ENCODE assay signal across 9 cellular contexts in genomic region chr4:87985097-87985886, GRCh38. TPM values are rescaled to one million over a fixed set of nuclear protein-coding genes. Genes with fewer than 3 reads are reported as not detected.
DNase-seq lines count a peak whose midpoint lies in the region; ATAC-seq, FAIRE-seq and TF ChIP-seq lines count a peak whose summit lies in the region.
"Had no signal": no experiment of that assay in that cellular context is flagged by ENCODE, and none has a peak within 500 bp of the region (broad histone marks: within the 10 kb centered on the region; RNA-seq: fewer than 3 reads in every experiment).

No MANE protein-coding gene starts in this region.

- H3K4me1 Mint-ChIP-seq in astrocyte (ENCODE audit: low read depth, unreplicated experiment): peaks cover 5% of the 10 kb centered on the region

- H3K4me1 ChIP-seq in astrocyte (ENCODE audit: insufficient read depth, low read length): no peaks in the 10 kb centered on the region
- H3K4me1 ChIP-seq in spleen: no peaks in the 10 kb centered on the region

- H3K27ac Mint-ChIP-seq in astrocyte (ENCODE audit: unreplicated experiment): no peak overlapping the region

- H4K20me1 ChIP-seq in astrocyte (ENCODE audit: insufficient read depth, low read length): no peaks in the 10 kb centered on the region

- H3K27me3 Mint-ChIP-seq in astrocyte (ENCODE audit: low read depth, unreplicated experiment): no peaks in the 10 kb centered on the region

- no peaks in the 10 kb centered on the region for H3K9me3 Mint-ChIP-seq in astrocyte (ENCODE audit: unreplicated experiment)

- no peak overlapping the region for H3K4me3 Mint-ChIP-seq in astrocyte (ENCODE audit: unreplicated experiment)

- H3K36me3 Mint-ChIP-seq in astrocyte (ENCODE audit: low read depth, unreplicated experiment): peaks cover 4% of the 10 kb centered on the region

- H3K79me2 ChIP-seq in astrocyte (ENCODE audit: insufficient read depth, low read length): no peaks in the 10 kb centered on the region

- H3K27ac ChIP-seq in astrocyte (ENCODE audit: low read depth, low read length): no peak overlapping the region
- no peak overlapping the region for H3K27ac ChIP-seq in spleen

- TF ChIP-seq CTCF in astrocyte (IDR thresholded peaks at IDR 0.05; ENCODE audit: insufficient read depth, low read depth, low read length): peak; percentile 46
- peak in 8 of 11 experiments; percentile 9 to 60 (median 40) for TF ChIP-seq CTCF in spleen (IDR thresholded peaks at IDR 0.05 in 8 of 11, conservative IDR thresholded peaks at IDR 0.05 in 3 of 11)

- no peak overlapping the region for H3K4me2 ChIP-seq in astrocyte (ENCODE audit: low read length)

- no peaks in the 10 kb centered on the region for H3K9me3 ChIP-seq in astrocyte (ENCODE audit: insufficient read depth, low read depth, low read length)
- H3K9me3 ChIP-seq in spleen: no peaks in the 10 kb centered on the region

- 0 to 5% (median 0%) methylated on average over 1 of the region's 1 CpG for WGBS in spleen, 5 donors

- H2AFZ ChIP-seq in astrocyte (ENCODE audit: low read depth, low read length): no peak overlapping the region

- H3K4me3 ChIP-seq in astrocyte (ENCODE audit: insufficient read depth, low read depth, low read length): no peak overlapping the region
- H3K4me3 ChIP-seq in spleen: no peak overlapping the region

- FAIRE-seq in astrocyte (lab: Jason Lieb, UNC): no peak

- intact Hi-C loops in spleen (cut with DNase I; ENCODE audit: low total_unique reads): no loop called here

- peak; percentile 80 for DNase-seq in COR-L47 (lab: John Stamatoyannopoulos, UW)
- peak; percentile 78 for DNase-seq in OCI-M1 (lab: John Stamatoyannopoulos, UW)
- DNase-seq in astrocyte (ENCODE audit: low read depth): peak; percentile 29
- DNase-seq in hippocampal formation (lab: John Stamatoyannopoulos, UW): peak; percentile 80 to 84
- peak; percentile 79 for DNase-seq in spleen

- H3K36me3 ChIP-seq in astrocyte (ENCODE audit: insufficient read depth, low read length) (no peaks in the 10 kb centered on the region), spleen (no peaks in the 10 kb centered on the region)

- H3K9ac ChIP-seq in astrocyte (ENCODE audit: low read length): no peak overlapping the region

- ATAC-seq in GM18909 (IDR thresholded peaks at IDR 0.05; ENCODE audit: poor library complexity, unreplicated experiment) (peak; percentile 94), HG03442 (IDR thresholded peaks at IDR 0.05; ENCODE audit: unreplicated experiment) (peak; percentile 85), HG03469 (IDR thresholded peaks at IDR 0.05; ENCODE audit: unreplicated experiment) (no peak)

- no peak for TF ChIP-seq POLR2A in spleen (IDR thresholded peaks at IDR 0.05)

- H3K27me3 ChIP-seq in astrocyte (ENCODE audit: insufficient read depth, low read length): no peaks in the 10 kb centered on the region
- H3K27me3 ChIP-seq in spleen (replicated peaks in 1 of 7): peaks cover 0 to 5% (median 0%) of the 10 kb centered on the region in 7 donors

RNA-seq across cellular contexts. Expression of gene SPP1, which starts 9.8 kb away (rescaled TPM):
- total RNA-seq in astrocyte (153 and 217 TPM in 2 replicates), spleen (1 to 10 TPM in 6 of 7 donors, under 1 TPM in 1; 0.77 to 7.2 (median 1.5) TPM)
- polyA plus RNA-seq in spleen: 10 to 100 TPM in 1 of 3 donors, 1 to 10 TPM in 1, under 1 TPM in 1; 0.28 to 18.4 (median 2.6) TPM
- total RNA-seq: pulmonary artery endothelial cell had no signal

RNA-seq across cellular contexts. Expression of gene PKD2, which starts 22.1 kb away (rescaled TPM):
- total RNA-seq in astrocyte (19.7 TPM in 2 replicates), spleen (10 to 100 TPM; 13.2 to 23.0 (median 17.9) TPM)
- polyA plus RNA-seq in spleen: 1 to 10 TPM; 3.5 to 3.8 (median 3.6) TPM

Comparison
In these comparisons a context has a peak if more than half of its experiments do, and no peak if none do; other contexts are left out.
1. DNase-seq: peak in every context shown above with its lines; median percentile 82 in hippocampal formation; 80 in COR-L47; 79 in spleen; 78 in OCI-M1; 29 in astrocyte.
2. RNA of gene SPP1, which starts 9.8 kb away (total RNA-seq): 153 to 217 TPM in astrocyte; 0.77 to 7.2 TPM in spleen; every median in the first group is over 10 times any median in the second.